11 cellular contexts compared by ENCODE assay signal in genomic region chr12:12776261-12776660, GRCh38. TPM values are rescaled to one million over a fixed set of nuclear protein-coding genes. Genes with fewer than 3 reads are reported as not detected.
A peak's percentile ranks its signal among the peaks of the same experiment; 100 is the strongest.
DNase-seq lines count a peak whose midpoint lies in the region; ATAC-seq, FAIRE-seq and TF ChIP-seq lines count a peak whose summit lies in the region.
"Had no signal": no experiment of that assay in that cellular context is flagged by ENCODE, and none has a peak within 500 bp of the region (broad histone marks: within the 10 kb centered on the region; RNA-seq: fewer than 3 reads in every experiment).

No MANE protein-coding gene starts in this region.

- H3K27me3 ChIP-seq in HepG2 (ENCODE audit: control insufficient read depth in 1 of 2, insufficient read depth in 2 of 2, low read length in 2 of 2) = peaks cover 0 to 8% of the 10 kb centered on the region in 2 experiments; a peak in 2 of 5 replicates

- H3K27me3 Mint-ChIP-seq in stimulated activated naive CD8-positive, alpha-beta T cell treated with anti-CD3 and anti-CD28 coated beads, Interleukin-15, amount 100 ng/mL, for 72 hours = no peaks in the 10 kb centered on the region

- TF ChIP-seq RAD21 in HepG2 (CRISPR knock-in tag; IDR thresholded peaks at IDR 0.05) = no peak

- no peaks in the 10 kb centered on the region for H3K4me1 Mint-ChIP-seq in stimulated activated naive CD8-positive, alpha-beta T cell treated with anti-CD3 and anti-CD28 coated beads, Interleukin-15, amount 100 ng/mL, for 72 hours

- H3K9ac ChIP-seq in HepG2 (ENCODE audit: insufficient read depth, low read depth, low read length) = no peak overlapping the region

- no peak overlapping the region for H3K4me2 ChIP-seq in HepG2 (ENCODE audit: low read depth, low read length)

- POLR2A ChIA-PET in HepG2 (lab: Yijun Ruan, JAX) = no interaction called here

- no peaks in the 10 kb centered on the region for H3K36me3 ChIP-seq in HepG2 (replicated peaks in 1 of 2; ENCODE audit: control insufficient read depth in 1 of 2, insufficient read depth in 2 of 2, low read length in 2 of 2)

- TF ChIP-seq CTCF in HepG2 (CRISPR knock-in tag; IDR thresholded peaks at IDR 0.05) = no peak

- no peak for FAIRE-seq in HepG2 (lab: Jason Lieb, UNC)
- FAIRE-seq: GM12891, islet of Langerhans had no signal

- peaks cover 6 to 12% of the 10 kb centered on the region in 2 donors for H3K9me3 Mint-ChIP-seq in stimulated activated naive CD8-positive, alpha-beta T cell treated with anti-CD3 and anti-CD28 coated beads, Interleukin-15, amount 100 ng/mL, for 72 hours
- H3K9me3 Mint-ChIP-seq: HFFc6 had no signal

- no peaks in the 10 kb centered on the region for H3K9me3 ChIP-seq in HepG2 (ENCODE audit: low read length)

- H3K79me2 ChIP-seq in HepG2 (ENCODE audit: insufficient read depth, low read length) = no peaks in the 10 kb centered on the region

- no peak overlapping the region for H3K27ac ChIP-seq in HepG2 (ENCODE audit: extremely low read length, insufficient read depth, low read length)

- no TSS peak for BruUV-seq in HepG2 (replicated peaks; lab: Mats Ljungman, UMichigan)

- no peak for ATAC-seq in HepG2
- no peak for ATAC-seq in stimulated activated naive CD8-positive, alpha-beta T cell treated with anti-CD3 and anti-CD28 coated beads, Interleukin-15, amount 100 ng/mL, for 72 hours

- no peak for TF ChIP-seq EP300 in HepG2 (IDR thresholded peaks at IDR 0.05; ENCODE audit: low read depth in 2 of 2, low read length in 2 of 2)
- TF ChIP-seq EP300 in HepG2 (CRISPR knock-in tag; IDR thresholded peaks at IDR 0.05; ENCODE audit: borderline replicate concordance) = no peak

- H3K27ac Mint-ChIP-seq in stimulated activated naive CD8-positive, alpha-beta T cell treated with anti-CD3 and anti-CD28 coated beads, Interleukin-15, amount 100 ng/mL, for 72 hours = no peak overlapping the region
- H3K27ac Mint-ChIP-seq: HFFc6 had no signal

- H3K4me3 ChIP-seq in HepG2 (replicated peaks in 1 of 3; ENCODE audit: insufficient read depth in 1 of 3, low read depth in 2 of 3, low read length in 3 of 3) = no peak overlapping the region

- WGBS in HepG2 (ENCODE audit: low lambda C conversion rate) = 31% methylated on average over 5 of the region's 5 CpGs

- peaks cover 15% of the 10 kb centered on the region for H3K4me1 ChIP-seq in HepG2 (ENCODE audit: insufficient read depth, low read length)

- intact Hi-C loops in HepG2 (cut with micrococcal nuclease; ENCODE audit: unreplicated experiment) = no loop called here

- no peak overlapping the region for H2AFZ ChIP-seq in HepG2 (ENCODE audit: low read length)

- no peaks in the 10 kb centered on the region for H4K20me1 ChIP-seq in HepG2 (ENCODE audit: insufficient read depth, low read length)

- no peak for TF ChIP-seq POLR2A in HepG2 (IDR thresholded peaks at IDR 0.05; ENCODE audit: insufficient read depth in 1 of 2, low read depth in 2 of 2, low read length in 2 of 2)

- no peak overlapping the region for H3K4me3 Mint-ChIP-seq in stimulated activated naive CD8-positive, alpha-beta T cell treated with anti-CD3 and anti-CD28 coated beads, Interleukin-15, amount 100 ng/mL, for 72 hours
- H3K4me3 Mint-ChIP-seq: HFFc6 had no signal

- in situ Hi-C loops in HepG2 (cut with HindIII; ENCODE audit: extremely low pct_ligation_motif_present, low pct_unique_long_range_greater_than_20kb) = loop anchor here (25.0 kb wide), 1 partner anchor 436 kb away; no protein-coding TSS in a partner anchor

- peak; percentile 78 for DNase-seq in DMS53 treated with DMSO at 0.1 percent for 48 hours (lab: John Stamatoyannopoulos, UW; ENCODE audit: unreplicated experiment)
- peak; percentile 76 for DNase-seq in NCI-H1105 (lab: John Stamatoyannopoulos, UW)
- DNase-seq in RPMI8226 = peak; percentile 68
- DNase-seq in HepG2 (ENCODE audit: low spot score) = peak; percentile 13
- no peak for DNase-seq in mesenteric fat pad (ENCODE audit: low spot score)
- no peak for DNase-seq in stimulated activated CD4-positive, alpha-beta T cell treated with anti-CD3 and anti-CD28 coated beads, Interleukin-2, amount 100 ng/mL, for 48 hours
- DNase-seq in stimulated activated naive CD8-positive, alpha-beta T cell treated with anti-CD3 and anti-CD28 coated beads, Interleukin-15, amount 100 ng/mL, for 72 hours = no peak
- DNase-seq: activated gamma-delta T cell, HFFc6 had no signal

- CTCF ChIA-PET in HepG2 (lab: Yijun Ruan, JAX; ENCODE audit: low intra/inter-chr PET ratio, low total read pairs) = no interaction called here

RNA-seq across cellular contexts. Expression of gene APOLD1, which starts 9.2 kb away (rescaled TPM):
- total RNA-seq in HepG2 (2016; rRNA removed; fragmentation: Illumina TruSeq; extraction: Trizol) (0.20 TPM in 1 of 2 replicates, not detected in the other), mesenteric fat pad (165 TPM)
- total RNA-seq in HepG2 (2016; cell fraction: cytosol; rRNA removed; fragmentation: Illumina TruSeq; extraction: Trizol; ENCODE audit: low read depth) = 0.10 TPM in 1 of 2 replicates, not detected in the other
- 0.06 and 0.13 TPM in 2 replicates for total RNA-seq in HepG2 (2016; cell fraction: insoluble cytoplasmic fraction; rRNA removed; fragmentation: Illumina TruSeq; extraction: Trizol)
- 0.06 and 0.48 TPM in 2 replicates for total RNA-seq in HepG2 (2016; cell fraction: membrane; rRNA removed; fragmentation: Illumina TruSeq; extraction: Trizol)
- 0.09 and 0.37 TPM in 2 replicates for total RNA-seq in HepG2 (2016; cell fraction: nucleus; rRNA removed; fragmentation: Illumina TruSeq; extraction: Trizol)
- polyA plus RNA-seq in HepG2 (2011; rRNA removed) = 0.16 and 0.84 TPM in 2 replicates
- 0.05 and 0.30 TPM in 2 replicates for polyA plus RNA-seq in HepG2 (2011; cell fraction: cytosol; rRNA removed)
- polyA plus RNA-seq in HepG2 (2011; cell fraction: nucleus; rRNA removed) = 0.13 and 0.14 TPM in 2 replicates
- 0.19 and 0.62 TPM in 2 replicates for polyA plus RNA-seq in HepG2 (2012)
- polyA plus RNA-seq in HepG2 (2016; cell fraction: cytosol; fragmentation: Illumina TruSeq; extraction: Trizol; ENCODE audit: low read depth) = 0.25 and 0.29 TPM in 2 replicates
- polyA plus RNA-seq in HepG2 (2016; cell fraction: insoluble cytoplasmic fraction; fragmentation: Illumina TruSeq; extraction: Trizol; ENCODE audit: low read depth) = 0.04 and 0.07 TPM in 2 replicates
- not detected in 2 replicates for polyA plus RNA-seq in HepG2 (2016; cell fraction: membrane; fragmentation: Illumina TruSeq; extraction: Trizol; ENCODE audit: low read depth)
- 1.4 TPM in 1 of 2 replicates, not detected in the other for polyA plus RNA-seq in HepG2 (2016; cell fraction: nucleus; fragmentation: Illumina TruSeq; extraction: Trizol; ENCODE audit: insufficient read depth, low read depth)
- 0.66 and 1.8 TPM in 2 replicates for polyA minus RNA-seq in HepG2 (2011; rRNA and poly(A)+ RNA removed; ENCODE audit: low replicate concordance)
- polyA minus RNA-seq in HepG2 (2011; cell fraction: cytosol; rRNA and poly(A)+ RNA removed) = 0.18 TPM in 1 of 2 replicates, not detected in the other
- 0.50 and 1.7 TPM in 2 replicates for polyA minus RNA-seq in HepG2 (2011; cell fraction: nucleus; rRNA and poly(A)+ RNA removed)

RNA-seq across cellular contexts. Expression of gene DDX47, which starts 36.9 kb away (rescaled TPM):
- total RNA-seq in HepG2 (2016; rRNA removed; fragmentation: Illumina TruSeq; extraction: Trizol) = 78.7 and 101 TPM in 2 replicates
- total RNA-seq in HepG2 (2016; cell fraction: cytosol; rRNA removed; fragmentation: Illumina TruSeq; extraction: Trizol; ENCODE audit: low read depth) = 17.1 and 20.5 TPM in 2 replicates
- 83.5 and 95.5 TPM in 2 replicates for total RNA-seq in HepG2 (2016; cell fraction: insoluble cytoplasmic fraction; rRNA removed; fragmentation: Illumina TruSeq; extraction: Trizol)
- 25.9 and 31.6 TPM in 2 replicates for total RNA-seq in HepG2 (2016; cell fraction: membrane; rRNA removed; fragmentation: Illumina TruSeq; extraction: Trizol)
- 58.7 and 68.9 TPM in 2 replicates for total RNA-seq in HepG2 (2016; cell fraction: nucleus; rRNA removed; fragmentation: Illumina TruSeq; extraction: Trizol)
- 37.3 and 48.5 TPM in 2 replicates for polyA plus RNA-seq in HepG2 (2011; rRNA removed)
- polyA plus RNA-seq in HepG2 (2011; cell fraction: cytosol; rRNA removed) = 26.7 and 40.8 TPM in 2 replicates
- polyA plus RNA-seq in HepG2 (2011; cell fraction: nucleus; rRNA removed) = 72.4 and 75.0 TPM in 2 replicates
- polyA plus RNA-seq in HepG2 (2012) = 36.4 and 46.7 TPM in 2 replicates
- 6.7 and 8.1 TPM in 2 replicates for polyA plus RNA-seq in HepG2 (2016; cell fraction: cytosol; fragmentation: Illumina TruSeq; extraction: Trizol; ENCODE audit: low read depth)
- 82.3 and 82.4 TPM in 2 replicates for polyA plus RNA-seq in HepG2 (2016; cell fraction: insoluble cytoplasmic fraction; fragmentation: Illumina TruSeq; extraction: Trizol; ENCODE audit: low read depth)
- 12.6 and 15.8 TPM in 2 replicates for polyA plus RNA-seq in HepG2 (2016; cell fraction: membrane; fragmentation: Illumina TruSeq; extraction: Trizol; ENCODE audit: low read depth)
- polyA plus RNA-seq in HepG2 (2016; cell fraction: nucleus; fragmentation: Illumina TruSeq; extraction: Trizol; ENCODE audit: insufficient read depth, low read depth) = 68.6 and 70.6 TPM in 2 replicates
- polyA minus RNA-seq in HepG2 (2011; rRNA and poly(A)+ RNA removed; ENCODE audit: low replicate concordance) = 25.7 and 60.1 TPM in 2 replicates
- polyA minus RNA-seq in HepG2 (2011; cell fraction: cytosol; rRNA and poly(A)+ RNA removed) = 26.0 and 29.4 TPM in 2 replicates
- polyA minus RNA-seq in HepG2 (2011; cell fraction: nucleus; rRNA and poly(A)+ RNA removed) = 68.6 and 82.9 TPM in 2 replicates
- 60.2 TPM for total RNA-seq in mesenteric fat pad

RNA-seq across cellular contexts. Expression of gene CDKN1B, which starts 59.1 kb away (rescaled TPM):
- total RNA-seq in HepG2 (2016; rRNA removed; fragmentation: Illumina TruSeq; extraction: Trizol) (37.2 and 39.6 TPM in 2 replicates), mesenteric fat pad (28.9 TPM)
- total RNA-seq in HepG2 (2016; cell fraction: cytosol; rRNA removed; fragmentation: Illumina TruSeq; extraction: Trizol; ENCODE audit: low read depth) = 7.8 TPM in 2 replicates
- 39.5 and 39.9 TPM in 2 replicates for total RNA-seq in HepG2 (2016; cell fraction: insoluble cytoplasmic fraction; rRNA removed; fragmentation: Illumina TruSeq; extraction: Trizol)
- total RNA-seq in HepG2 (2016; cell fraction: membrane; rRNA removed; fragmentation: Illumina TruSeq; extraction: Trizol) = 22.3 and 22.5 TPM in 2 replicates
- 31.7 and 35.6 TPM in 2 replicates for total RNA-seq in HepG2 (2016; cell fraction: nucleus; rRNA removed; fragmentation: Illumina TruSeq; extraction: Trizol)
- 18.8 and 20.1 TPM in 2 replicates for polyA plus RNA-seq in HepG2 (2011; rRNA removed)
- 14.5 and 17.0 TPM in 2 replicates for polyA plus RNA-seq in HepG2 (2011; cell fraction: cytosol; rRNA removed)
- 9.6 and 9.9 TPM in 2 replicates for polyA plus RNA-seq in HepG2 (2011; cell fraction: nucleus; rRNA removed)
- polyA plus RNA-seq in HepG2 (2012) = 30.9 and 36.9 TPM in 2 replicates
- 3.1 TPM in 2 replicates for polyA plus RNA-seq in HepG2 (2016; cell fraction: cytosol; fragmentation: Illumina TruSeq; extraction: Trizol; ENCODE audit: low read depth)
- 48.4 and 51.0 TPM in 2 replicates for polyA plus RNA-seq in HepG2 (2016; cell fraction: insoluble cytoplasmic fraction; fragmentation: Illumina TruSeq; extraction: Trizol; ENCODE audit: low read depth)
- polyA plus RNA-seq in HepG2 (2016; cell fraction: membrane; fragmentation: Illumina TruSeq; extraction: Trizol; ENCODE audit: low read depth) = 11.6 TPM in 2 replicates
- 40.3 and 40.5 TPM in 2 replicates for polyA plus RNA-seq in HepG2 (2016; cell fraction: nucleus; fragmentation: Illumina TruSeq; extraction: Trizol; ENCODE audit: insufficient read depth, low read depth)
- polyA minus RNA-seq in HepG2 (2011; rRNA and poly(A)+ RNA removed; ENCODE audit: low replicate concordance) = 10.2 and 11.3 TPM in 2 replicates
- 18.2 and 23.5 TPM in 2 replicates for polyA minus RNA-seq in HepG2 (2011; cell fraction: cytosol; rRNA and poly(A)+ RNA removed)
- 27.1 and 37.2 TPM in 2 replicates for polyA minus RNA-seq in HepG2 (2011; cell fraction: nucleus; rRNA and poly(A)+ RNA removed)

Comparison
In these comparisons a context has a peak if more than half of its experiments do, and no peak if none do; other contexts are left out.
1. DNase-seq: peak in DMS53 treated with DMSO at 0.1 percent for 48 hours (single experiment), NCI-H1105 (single experiment), RPMI8226 (single experiment) and HepG2 (single experiment); none in mesenteric fat pad (single experiment), stimulated activated CD4-positive, alpha-beta T cell treated with anti-CD3 and anti-CD28 coated beads, Interleukin-2, amount 100 ng/mL, for 48 hours (0 of 2) and stimulated activated naive CD8-positive, alpha-beta T cell treated with anti-CD3 and anti-CD28 coated beads, Interleukin-15, amount 100 ng/mL, for 72 hours (0 of 2).
2. RNA of gene APOLD1, which starts 9.2 kb away (total RNA-seq): 165 TPM in mesenteric fat pad (single experiment); 0.06 to 0.48 TPM in HepG2; every median in the first group is over 100 times any median in the second.